ENCODE assay signal across 9 cellular contexts in genomic region chr17:6574689-6575595, GRCh38. TPM values are rescaled to one million over a fixed set of nuclear protein-coding genes. Genes with fewer than 3 reads are reported as not detected.
DNase-seq lines count a peak whose midpoint lies in the region; ATAC-seq lines count a peak whose summit lies in the region.
"Had no signal": no experiment of that assay in that cellular context is flagged by ENCODE, and none has a peak within 500 bp of the region (broad histone marks: within the 10 kb centered on the region; RNA-seq: fewer than 3 reads in every experiment).

No MANE protein-coding gene starts in this region.

- H3K27ac ChIP-seq in BLaER1 treated with 17β-estradiol and CSF1 and Interleukin-3, amounts not matched to agents 10 nM and 100 nM: peak overlapping the region; percentile 30 to 74 (median 62); a peak in 21 of 22 replicates
- H3K27ac ChIP-seq in skin epidermis: peak overlapping the region in 12 of 21 experiments; percentile 12 to 72 (median 42)

- peak overlapping the region; percentile 2 to 64 (median 53); a peak in 19 of 22 replicates for H3K9ac ChIP-seq in BLaER1 treated with 17β-estradiol and CSF1 and Interleukin-3, amounts not matched to agents 10 nM and 100 nM

- H3K9me3 ChIP-seq in BLaER1 treated with 17β-estradiol and CSF1 and Interleukin-3, amounts not matched to agents 10 nM and 100 nM (replicated peaks in 1 of 11): peaks cover 0 to 15% (median 0%) of the 10 kb centered on the region in 11 experiments; a peak in 9 of 22 replicates

- CTCF ChIA-PET in activated CD8-positive, alpha-beta memory T cell treated with anti-CD3 and anti-CD28 coated beads, Interleukin-2, amount 10 ng/mL, durations not matched to agents 7 days and 5 days (lab: Charles Lee): no interaction called here

- peaks cover 0 to 13% (median 0%) of the 10 kb centered on the region in 11 experiments; a peak in 6 of 22 replicates for H4K20me1 ChIP-seq in BLaER1 treated with 17β-estradiol and CSF1 and Interleukin-3, amounts not matched to agents 10 nM and 100 nM

- H3K27ac Mint-ChIP-seq in activated CD8-positive, alpha-beta memory T cell treated with anti-CD3 and anti-CD28 coated beads, Interleukin-2, amount 10 ng/mL, durations not matched to agents 7 days and 5 days: peak overlapping the region; percentile 45

- H3K4me3 ChIP-seq in BLaER1 treated with 17β-estradiol and CSF1 and Interleukin-3, amounts not matched to agents 10 nM and 100 nM: peak overlapping the region in 9 of 10 experiments; percentile 28 to 48 (median 38); a peak in 14 of 20 replicates
- H3K4me3 ChIP-seq in skin epidermis: no peak overlapping the region
- H3K4me3 ChIP-seq: dorsolateral prefrontal cortex had no signal

- ATAC-seq in HG02852 (IDR thresholded peaks at IDR 0.05; ENCODE audit: unreplicated experiment): peak; percentile 52
- peak; percentile 88 for ATAC-seq in activated CD8-positive, alpha-beta memory T cell treated with anti-CD3 and anti-CD28 coated beads, Interleukin-2, amount 10 ng/mL, durations not matched to agents 7 days and 5 days

- peak; percentile 69 for DNase-seq in activated CD8-positive, alpha-beta memory T cell treated with anti-CD3 and anti-CD28 coated beads, Interleukin-2, amount 10 ng/mL, durations not matched to agents 7 days and 5 days
- DNase-seq in glomerular visceral epithelial cell (ENCODE audit: extremely low spot score) (peak; percentile 86), globus pallidus (ENCODE audit: low spot score) (no peak), NCI-H345 treated with DMSO at 0.1 percent for 48 hours (lab: John Stamatoyannopoulos, UW; ENCODE audit: unreplicated experiment) (no peak), NCI-H526 treated with DMSO at 0.1 percent for 48 hours (lab: John Stamatoyannopoulos, UW) (no peak)

- no peaks in the 10 kb centered on the region for H3K27me3 ChIP-seq in BLaER1 treated with 17β-estradiol and CSF1 and Interleukin-3, amounts not matched to agents 10 nM and 100 nM
- H3K27me3 ChIP-seq: dorsolateral prefrontal cortex had no signal

- peaks cover 12% of the 10 kb centered on the region for H3K4me1 Mint-ChIP-seq in activated CD8-positive, alpha-beta memory T cell treated with anti-CD3 and anti-CD28 coated beads, Interleukin-2, amount 10 ng/mL, durations not matched to agents 7 days and 5 days

- peak overlapping the region; percentile 82 to 97 (median 95) for H3K4me2 ChIP-seq in BLaER1 treated with 17β-estradiol and CSF1 and Interleukin-3, amounts not matched to agents 10 nM and 100 nM

- H3K4me1 ChIP-seq in BLaER1 treated with 17β-estradiol and CSF1 and Interleukin-3, amounts not matched to agents 10 nM and 100 nM: peaks cover 48 to 74% (median 55%) of the 10 kb centered on the region in 10 experiments

- no peaks in the 10 kb centered on the region for H3K9me3 Mint-ChIP-seq in activated CD8-positive, alpha-beta memory T cell treated with anti-CD3 and anti-CD28 coated beads, Interleukin-2, amount 10 ng/mL, durations not matched to agents 7 days and 5 days (ENCODE audit: low read depth)

- no peaks in the 10 kb centered on the region for H3K27me3 Mint-ChIP-seq in activated CD8-positive, alpha-beta memory T cell treated with anti-CD3 and anti-CD28 coated beads, Interleukin-2, amount 10 ng/mL, durations not matched to agents 7 days and 5 days

- H3K36me3 Mint-ChIP-seq in activated CD8-positive, alpha-beta memory T cell treated with anti-CD3 and anti-CD28 coated beads, Interleukin-2, amount 10 ng/mL, durations not matched to agents 7 days and 5 days: peaks cover 2% of the 10 kb centered on the region

- no peak overlapping the region for H3K4me3 Mint-ChIP-seq in activated CD8-positive, alpha-beta memory T cell treated with anti-CD3 and anti-CD28 coated beads, Interleukin-2, amount 10 ng/mL, durations not matched to agents 7 days and 5 days

- H3K36me3 ChIP-seq in BLaER1 treated with 17β-estradiol and CSF1 and Interleukin-3, amounts not matched to agents 10 nM and 100 nM: peaks cover 15 to 32% (median 29%) of the 10 kb centered on the region in 11 experiments; a peak in 20 of 22 replicates

RNA-seq across cellular contexts. Expression of gene PITPNM3, which starts 18.6 kb away (rescaled TPM):
- under 1 TPM; 0.37 to 0.76 TPM for total RNA-seq in activated CD8-positive, alpha-beta memory T cell treated with anti-CD3 and anti-CD28 coated beads, Interleukin-2, amount 10 ng/mL, durations not matched to agents 7 days and 5 days

Comparison
In these comparisons a context has a peak if more than half of its experiments do, and no peak if none do; other contexts are left out.
1. H3K4me3 ChIP-seq: peak in BLaER1 treated with 17β-estradiol and CSF1 and Interleukin-3, amounts not matched to agents 10 nM and 100 nM (9 of 10); none in skin epidermis (0 of 7).
2. DNase-seq: peak in activated CD8-positive, alpha-beta memory T cell treated with anti-CD3 and anti-CD28 coated beads, Interleukin-2, amount 10 ng/mL, durations not matched to agents 7 days and 5 days (single experiment) and glomerular visceral epithelial cell (single experiment); none in globus pallidus (single experiment), NCI-H345 treated with DMSO at 0.1 percent for 48 hours (single experiment) and NCI-H526 treated with DMSO at 0.1 percent for 48 hours (single experiment).